8 cellular contexts compared by ENCODE assay signal in genomic region chr6:119147101-119148053, GRCh38.
DNase-seq lines count a peak whose midpoint lies in the region; ATAC-seq and TF ChIP-seq lines count a peak whose summit lies in the region.

No MANE protein-coding gene starts in this region.

- TF ChIP-seq CTCF in osteocyte (IDR thresholded peaks at IDR 0.05), result no peak

- peak overlapping the region; percentile 84 for H3K27ac Mint-ChIP-seq in osteocyte (ENCODE audit: unreplicated experiment)

- in situ Hi-C loops in Caki2 (cut with HindIII; ENCODE audit: low pct_unique_long_range_greater_than_20kb, low sequenced_read_pairs), result no loop called here

- no peak overlapping the region for H3K4me3 Mint-ChIP-seq in osteocyte (ENCODE audit: unreplicated experiment)

- H3K27me3 Mint-ChIP-seq in osteocyte (ENCODE audit: unreplicated experiment), result peaks cover 13% of the 10 kb centered on the region

- ATAC-seq in GM19455 (IDR thresholded peaks at IDR 0.05; ENCODE audit: unreplicated experiment) (peak; percentile 97), HG03460 (IDR thresholded peaks at IDR 0.05; ENCODE audit: unreplicated experiment) (peak; percentile 96)

- no peaks in the 10 kb centered on the region for H3K9me3 Mint-ChIP-seq in osteocyte (ENCODE audit: unreplicated experiment)

- DNase-seq in Caki2 (ENCODE audit: low read depth) (peak; percentile 89), T-helper 2 cell (peak in 3 of 5 experiments; percentile 5 to 69 (median 19)), dedifferentiated amniotic fluid mesenchymal stem cell (ENCODE audit: extremely low spot score) (peak; percentile 83), osteocyte (ENCODE audit: extremely low spot score, unreplicated experiment) (no peak), NCI-H774 (lab: John Stamatoyannopoulos, UW) (no peak), NCI-H2107 treated with DMSO at 0.1 percent for 48 hours (lab: John Stamatoyannopoulos, UW; ENCODE audit: unreplicated experiment) (no peak)

- H3K36me3 Mint-ChIP-seq in osteocyte (ENCODE audit: unreplicated experiment), result no peaks in the 10 kb centered on the region

- peaks cover 38% of the 10 kb centered on the region for H3K4me1 Mint-ChIP-seq in osteocyte (ENCODE audit: unreplicated experiment)

Comparison
In these comparisons a context has a peak if more than half of its experiments do, and no peak if none do; other contexts are left out.
1. DNase-seq: peak in Caki2 (single experiment), T-helper 2 cell (3 of 5) and dedifferentiated amniotic fluid mesenchymal stem cell (single experiment); none in osteocyte (single experiment), NCI-H774 (single experiment) and NCI-H2107 treated with DMSO at 0.1 percent for 48 hours (single experiment).